In the genomic region with DNA sequence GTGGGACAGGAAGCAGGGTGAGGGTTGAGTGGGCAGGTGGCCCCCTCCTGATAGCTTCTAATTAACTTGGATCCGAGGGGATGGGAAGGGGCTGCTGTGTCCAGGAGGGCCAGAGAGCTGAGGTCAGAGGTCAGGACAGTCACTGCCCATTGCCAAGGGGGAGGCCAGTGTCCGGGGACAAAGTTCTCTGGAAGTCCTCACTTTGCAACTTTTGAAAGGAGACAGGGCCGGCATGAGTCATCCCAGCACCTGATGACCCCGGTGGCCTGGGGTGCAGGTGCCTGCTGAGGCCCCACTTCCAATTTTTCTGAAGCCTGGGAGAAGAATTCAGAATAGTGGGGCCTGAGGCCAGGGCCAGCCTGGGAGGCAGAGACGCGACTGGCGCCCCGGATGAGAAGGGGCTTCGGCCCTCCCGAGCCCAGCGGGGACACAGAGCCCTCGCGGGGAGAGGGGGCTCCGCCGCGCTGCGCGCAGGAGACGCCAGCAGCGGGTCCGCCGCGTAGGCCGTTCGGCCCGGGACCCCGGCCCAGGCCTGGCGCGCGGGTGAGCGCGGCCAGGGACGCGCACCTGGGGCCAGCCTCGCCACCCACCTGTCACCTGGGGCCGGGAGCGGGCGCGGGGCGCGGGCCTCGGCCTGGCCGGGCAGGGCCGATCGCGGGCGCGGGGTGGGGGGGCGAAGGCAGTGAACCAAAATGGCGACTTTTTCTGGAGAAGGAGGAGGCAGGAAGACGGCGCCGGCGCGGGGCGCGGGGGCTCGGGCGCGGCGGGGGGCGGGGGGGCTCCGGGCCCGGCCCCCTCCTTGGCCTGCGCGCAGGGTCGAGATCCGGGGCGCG, we compare ENCODE assay signal across 1 cellular context.
TF ChIP-seq lines count a peak whose summit lies in the region.

No MANE protein-coding gene starts in this region.

TF ChIP-seq in A549, 52 proteins besides CTCF, POLR2A, EP300 and RAD21:
- TF ChIP-seq HOXB5 (CRISPR knock-in tag; IDR thresholded peaks at IDR 0.05) = no peak
- TF ChIP-seq, protein P1, sequence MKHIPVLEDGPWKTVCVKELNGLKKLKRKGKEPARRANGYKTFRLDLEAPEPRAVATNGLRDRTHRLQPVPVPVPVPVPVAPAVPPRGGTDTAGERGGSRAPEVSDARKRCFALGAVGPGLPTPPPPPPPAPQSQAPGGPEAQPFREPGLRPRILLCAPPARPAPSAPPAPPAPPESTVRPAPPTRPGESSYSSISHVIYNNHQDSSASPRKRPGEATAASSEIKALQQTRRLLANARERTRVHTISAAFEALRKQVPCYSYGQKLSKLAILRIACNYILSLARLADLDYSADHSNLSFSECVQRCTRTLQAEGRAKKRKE (CRISPR knock-in tag; IDR thresholded peaks at IDR 0.05; ENCODE audit: low read depth) = no peak
- no peak for TF ChIP-seq CHD4 (IDR thresholded peaks at IDR 0.05; ENCODE audit: borderline replicate concordance)
- no peak for TF ChIP-seq RNF2 (IDR thresholded peaks at IDR 0.05; ENCODE audit: borderline replicate concordance, low read depth)
- no peak for TF ChIP-seq FOSB (CRISPR knock-in tag; IDR thresholded peaks at IDR 0.05)
- no peak for TF ChIP-seq FOSL2 (IDR thresholded peaks at IDR 0.05)
- peak; percentile 32; the same call in 1 of the 2 replicates for TF ChIP-seq FOSL2 (CRISPR knock-in tag; IDR thresholded peaks at IDR 0.05)
- peak in 1 of 2 experiments; percentile 59; a peak in 2 of 5 replicates for TF ChIP-seq JUN (IDR thresholded peaks at IDR 0.05)
- no peak for TF ChIP-seq EHMT2 (IDR thresholded peaks at IDR 0.05; ENCODE audit: low read depth)
- no peak for TF ChIP-seq TFCP2L1 (CRISPR knock-in tag; IDR thresholded peaks at IDR 0.05)
- TF ChIP-seq KDM1A (IDR thresholded peaks at IDR 0.05; ENCODE audit: low read depth) = no peak
- TF ChIP-seq CBX2 (IDR thresholded peaks at IDR 0.05; ENCODE audit: borderline replicate concordance, low read depth) = no peak
- no peak for TF ChIP-seq HEYL (CRISPR knock-in tag; IDR thresholded peaks at IDR 0.05)
TF ChIP-seq in A549: peak in this region for 2.
